ENCODE assay signal across 28 cellular contexts in genomic region chr1:185360714-185361113, GRCh38. TPM values are rescaled to one million over a fixed set of nuclear protein-coding genes. Genes with fewer than 3 reads are reported as not detected.
DNase-seq lines count a peak whose midpoint lies in the region; ATAC-seq and TF ChIP-seq lines count a peak whose summit lies in the region.
"Had no signal": no experiment of that assay in that cellular context is flagged by ENCODE, and none has a peak within 500 bp of the region (broad histone marks: within the 10 kb centered on the region; RNA-seq: fewer than 3 reads in every experiment).

No MANE protein-coding gene starts in this region.

- TF ChIP-seq POLR2A in lower leg skin (IDR thresholded peaks at IDR 0.05), result no peak

- no peak overlapping the region for H3K4me3 ChIP-seq in AG10803 (ENCODE audit: low read length)
- no peak overlapping the region for H3K4me3 ChIP-seq in lower leg skin (ENCODE audit: low read depth, poor library complexity, severe bottlenecking)
- H3K4me3 ChIP-seq: coronary artery, left lung, sigmoid colon, SJSA1, testis, uterus had no signal

- no peak for ATAC-seq in GM18867 (IDR thresholded peaks at IDR 0.05; ENCODE audit: unreplicated experiment)
- ATAC-seq in GM21423 (IDR thresholded peaks at IDR 0.05; ENCODE audit: unreplicated experiment), result no peak
- ATAC-seq: effector memory CD8-positive, alpha-beta T cell; esophagus mucosa; left lung; Panc1 had no signal

- TF ChIP-seq CTCF in AG10803 (conservative IDR thresholded peaks at IDR 0.05; ENCODE audit: low read length), result no peak
- no peak for TF ChIP-seq CTCF in lower leg skin (IDR thresholded peaks at IDR 0.05)

- intact Hi-C loops in lower leg skin (cut with DNase I; ENCODE audit: low total_unique reads), result no loop called here

- WGBS in lower leg skin, 2 donors, result 86 to 93% methylated on average over 1 of the region's 1 CpG

- peak; percentile 68 for DNase-seq in AG10803 (ENCODE audit: low read depth)
- DNase-seq in LHCN-M2 (ENCODE audit: low read depth), result peak; percentile 64
- DNase-seq in dermis blood vessel endothelial cell, result peak; percentile 35
- DNase-seq in kidney tubule cell (ENCODE audit: low spot score), result peak; percentile 20
- no peak for DNase-seq in retina
- no peak for DNase-seq in lower leg skin (ENCODE audit: low spot score in 2 of 2)
- DNase-seq: activated CD4-positive, CD25-positive, alpha-beta regulatory T cell; activated naive CD4-positive, alpha-beta T cell treated with anti-CD3 and anti-CD28 coated beads, Interleukin-2, amount 10 ng/mL, durations not matched to agents 7 days and 5 days; amniotic stem cell; effector memory CD8-positive, alpha-beta T cell; GDM1; H9; left lung; NCI-H1092 treated with DMSO at 0.1 percent for 48 hours; NCI-H2029 treated with DMSO at 0.1 percent for 48 hours; NCI-H526 treated with DMSO at 0.1 percent for 48 hours; sigmoid colon; stimulated activated CD4-positive, alpha-beta T cell treated with anti-CD3 and anti-CD28 coated beads, Interleukin-15, amount 100 ng/mL, for 24 hours; stimulated activated naive CD4-positive, alpha-beta T cell; T-helper 1 cell; testis; uterus had no signal

RNA-seq across cellular contexts. Expression of gene IVNS1ABP, which starts 43.7 kb away (rescaled TPM):
- 73.6 and 85.0 TPM in 2 replicates for total RNA-seq in LHCN-M2 (2014; rRNA removed)
- polyA plus RNA-seq in LHCN-M2 (2012), result 25.0 TPM
- 94.5 and 107 TPM in 2 replicates for total RNA-seq in dermis blood vessel endothelial cell
- total RNA-seq in lower leg skin, result 100 to 1,000 TPM in 2 of 4 donors, 10 to 100 TPM in 2; 68.8 to 124 (median 97.7) TPM

Comparison
In these comparisons a context has a peak if more than half of its experiments do, and no peak if none do; other contexts are left out.
1. DNase-seq: peak in AG10803 (single experiment), LHCN-M2 (single experiment), dermis blood vessel endothelial cell (single experiment) and kidney tubule cell (single experiment); none in retina (single experiment) and lower leg skin (0 of 2).